Comparison of ENCODE assay signal across 8 cellular contexts in genomic region chr4:89226665-89227572, GRCh38.
DNase-seq lines count a peak whose midpoint lies in the region; ATAC-seq and TF ChIP-seq lines count a peak whose summit lies in the region.

No MANE protein-coding gene starts in this region.

- peaks cover 2% of the 10 kb centered on the region for H3K36me3 Mint-ChIP-seq in activated CD4-positive, alpha-beta T cell treated with anti-CD3 and anti-CD28 coated beads, Interleukin-2, amount 10 ng/mL, durations not matched to agents 24 days and 14 days (ENCODE audit: low read depth)

- H3K9ac ChIP-seq in colonic mucosa (ENCODE audit: low read depth in 2 of 2, low read length in 2 of 2) = no peak overlapping the region

- ATAC-seq in GM18909 (IDR thresholded peaks at IDR 0.05; ENCODE audit: poor library complexity, unreplicated experiment) (peak; percentile 91), HG03280 (IDR thresholded peaks at IDR 0.05; ENCODE audit: unreplicated experiment) (peak; percentile 88), left lung (peak; percentile 100)

- H3K4me1 Mint-ChIP-seq in activated CD4-positive, alpha-beta T cell treated with anti-CD3 and anti-CD28 coated beads, Interleukin-2, amount 10 ng/mL, durations not matched to agents 24 days and 14 days = peaks cover 14% of the 10 kb centered on the region

- H3K4me3 Mint-ChIP-seq in activated CD4-positive, alpha-beta T cell treated with anti-CD3 and anti-CD28 coated beads, Interleukin-2, amount 10 ng/mL, durations not matched to agents 24 days and 14 days = no peak overlapping the region

- H3K27ac ChIP-seq in colonic mucosa = peak overlapping the region; percentile 14
- H3K27ac ChIP-seq in left lung = no peak overlapping the region

- TF ChIP-seq CTCF in AG10803 (conservative IDR thresholded peaks at IDR 0.05; ENCODE audit: low read length) (peak; percentile 90), colonic mucosa (IDR thresholded peaks at IDR 0.05) (peak; percentile 68), left lung (IDR thresholded peaks at IDR 0.05) (peak; percentile 72 to 75)

- H3K4me1 ChIP-seq in colonic mucosa = no peaks in the 10 kb centered on the region
- H3K4me1 ChIP-seq in left lung = no peaks in the 10 kb centered on the region

- no peaks in the 10 kb centered on the region for H3K9me3 ChIP-seq in colonic mucosa
- no peaks in the 10 kb centered on the region for H3K9me3 ChIP-seq in left lung

- H3K4me3 ChIP-seq in AG10803 (ENCODE audit: low read length) (no peak overlapping the region), colonic mucosa (no peak overlapping the region), left lung (no peak overlapping the region)

- H3K36me3 ChIP-seq in colonic mucosa (no peaks in the 10 kb centered on the region), left lung (no peaks in the 10 kb centered on the region)

- DNase-seq in AG10803 (ENCODE audit: low read depth) (peak; percentile 73), NCI-H446 treated with DMSO at 0.1 percent for 48 hours (lab: John Stamatoyannopoulos, UW) (peak; percentile 50), colonic mucosa (peak; percentile 94), left lung (peak in 1 of 2 donors; percentile 76)
- DNase-seq in activated CD4-positive, alpha-beta T cell treated with anti-CD3 and anti-CD28 coated beads, Interleukin-2, amount 10 ng/mL, durations not matched to agents 24 days and 14 days = peak; percentile 93
- peak; percentile 55 to 67 for DNase-seq in stimulated activated CD4-positive, alpha-beta T cell treated with anti-CD3 and anti-CD28 coated beads, Interleukin-4, amount 100 ng/mL, for 4 hours

- H3K27ac Mint-ChIP-seq in activated CD4-positive, alpha-beta T cell treated with anti-CD3 and anti-CD28 coated beads, Interleukin-2, amount 10 ng/mL, durations not matched to agents 24 days and 14 days = peak overlapping the region; percentile 49

- H3K9me3 Mint-ChIP-seq in activated CD4-positive, alpha-beta T cell treated with anti-CD3 and anti-CD28 coated beads, Interleukin-2, amount 10 ng/mL, durations not matched to agents 24 days and 14 days = peaks cover 2% of the 10 kb centered on the region

- intact Hi-C loops in activated CD4-positive, alpha-beta T cell treated with anti-CD3 and anti-CD28 coated beads, Interleukin-2, amount 10 ng/mL, durations not matched to agents 24 days and 14 days (cut with micrococcal nuclease) = loop anchor here (1.0 to 10.0 kb wide), 6 partner anchors 68 to 678 kb away; partner anchors contain the start of gene SNCA
- intact Hi-C loops in colonic mucosa (cut with DNase I) = loop anchor here (2.0 to 10.0 kb wide), 2 partner anchors 62 to 208 kb away; no protein-coding TSS in a partner anchor
- intact Hi-C loops in left lung (cut with DNase I) = loop anchor here in 1 of 2 donors (5.0 kb wide), 1 partner anchor 205 kb away; no protein-coding TSS in a partner anchor

- no peaks in the 10 kb centered on the region for H3K27me3 Mint-ChIP-seq in activated CD4-positive, alpha-beta T cell treated with anti-CD3 and anti-CD28 coated beads, Interleukin-2, amount 10 ng/mL, durations not matched to agents 24 days and 14 days

- H3K27me3 ChIP-seq in colonic mucosa (no peaks in the 10 kb centered on the region), left lung (no peaks in the 10 kb centered on the region)
